ENCODE assay signal across 2 cellular contexts in genomic region chr7:12719141-12719919, GRCh38.
A peak's percentile ranks its signal among the peaks of the same experiment; 100 is the strongest.
TF ChIP-seq lines count a peak whose summit lies in the region.

No MANE protein-coding gene starts in this region.

TF ChIP-seq in A549, 52 proteins besides CTCF, POLR2A, EP300 and RAD21:
- no peak for TF ChIP-seq E2F6 (IDR thresholded peaks at IDR 0.05; ENCODE audit: borderline replicate concordance, low read depth)
- peak; percentile 3 for TF ChIP-seq MAFK (IDR thresholded peaks at IDR 0.05; ENCODE audit: partially characterized antibody)
- peak; percentile 62; the same call in 1 of the 2 replicates for TF ChIP-seq MAX (IDR thresholded peaks at IDR 0.05)
- no peak for TF ChIP-seq EHF (CRISPR knock-in tag; IDR thresholded peaks at IDR 0.05)
- TF ChIP-seq FOSL2 (IDR thresholded peaks at IDR 0.05), result peak; percentile 39; the same call in 1 of the 2 replicates
- no peak; the same call in 1 of the 2 replicates for TF ChIP-seq FOSL2 (CRISPR knock-in tag; IDR thresholded peaks at IDR 0.05)
- peak in 1 of 2 experiments; percentile 62; a peak in 2 of 4 replicates for TF ChIP-seq CEBPB (IDR thresholded peaks at IDR 0.05)
- TF ChIP-seq JUN (IDR thresholded peaks at IDR 0.05), result 0 out of 5 replicates have a peak, but pooled peaks of 1 of the 2 experiments have one; percentile 39
- TF ChIP-seq JUNB (IDR thresholded peaks at IDR 0.05), result peak; percentile 64

TF ChIP-seq in K562, 482 proteins besides CTCF, POLR2A, EP300 and RAD21 (continues in another document):
- TF ChIP-seq RNF2 (IDR thresholded peaks at IDR 0.05), result 0 out of 2 replicates have a peak, but pooled peaks have one; percentile 19
- no peak for TF ChIP-seq ELF2 (CRISPR knock-in tag; IDR thresholded peaks at IDR 0.05)
- TF ChIP-seq HES1 (IDR thresholded peaks at IDR 0.05; ENCODE audit: low read depth), result no peak
- TF ChIP-seq, protein P1, sequence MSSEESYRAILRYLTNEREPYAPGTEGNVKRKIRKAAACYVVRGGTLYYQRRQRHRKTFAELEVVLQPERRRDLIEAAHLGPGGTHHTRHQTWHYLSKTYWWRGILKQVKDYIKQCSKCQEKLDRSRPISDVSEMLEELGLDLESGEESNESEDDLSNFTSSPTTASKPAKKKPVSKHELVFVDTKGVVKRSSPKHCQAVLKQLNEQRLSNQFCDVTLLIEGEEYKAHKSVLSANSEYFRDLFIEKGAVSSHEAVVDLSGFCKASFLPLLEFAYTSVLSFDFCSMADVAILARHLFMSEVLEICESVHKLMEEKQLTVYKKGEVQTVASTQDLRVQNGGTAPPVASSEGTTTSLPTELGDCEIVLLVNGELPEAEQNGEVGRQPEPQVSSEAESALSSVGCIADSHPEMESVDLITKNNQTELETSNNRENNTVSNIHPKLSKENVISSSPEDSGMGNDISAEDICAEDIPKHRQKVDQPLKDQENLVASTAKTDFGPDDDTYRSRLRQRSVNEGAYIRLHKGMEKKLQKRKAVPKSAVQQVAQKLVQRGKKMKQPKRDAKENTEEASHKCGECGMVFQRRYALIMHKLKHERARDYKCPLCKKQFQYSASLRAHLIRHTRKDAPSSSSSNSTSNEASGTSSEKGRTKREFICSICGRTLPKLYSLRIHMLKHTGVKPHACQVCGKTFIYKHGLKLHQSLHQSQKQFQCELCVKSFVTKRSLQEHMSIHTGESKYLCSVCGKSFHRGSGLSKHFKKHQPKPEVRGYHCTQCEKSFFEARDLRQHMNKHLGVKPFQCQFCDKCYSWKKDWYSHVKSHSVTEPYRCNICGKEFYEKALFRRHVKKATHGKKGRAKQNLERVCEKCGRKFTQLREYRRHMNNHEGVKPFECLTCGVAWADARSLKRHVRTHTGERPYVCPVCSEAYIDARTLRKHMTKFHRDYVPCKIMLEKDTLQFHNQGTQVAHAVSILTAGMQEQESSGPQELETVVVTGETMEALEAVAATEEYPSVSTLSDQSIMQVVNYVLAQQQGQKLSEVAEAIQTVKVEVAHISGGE (CRISPR knock-in tag; IDR thresholded peaks at IDR 0.05), result no peak
- peak; percentile 9; the same call in 1 of the 2 replicates for TF ChIP-seq TEAD4 (IDR thresholded peaks at IDR 0.05; ENCODE audit: low read length)
- no peak for TF ChIP-seq TEAD4 (CRISPR knock-in tag; IDR thresholded peaks at IDR 0.05; ENCODE audit: borderline replicate concordance)
- TF ChIP-seq, protein P2, sequence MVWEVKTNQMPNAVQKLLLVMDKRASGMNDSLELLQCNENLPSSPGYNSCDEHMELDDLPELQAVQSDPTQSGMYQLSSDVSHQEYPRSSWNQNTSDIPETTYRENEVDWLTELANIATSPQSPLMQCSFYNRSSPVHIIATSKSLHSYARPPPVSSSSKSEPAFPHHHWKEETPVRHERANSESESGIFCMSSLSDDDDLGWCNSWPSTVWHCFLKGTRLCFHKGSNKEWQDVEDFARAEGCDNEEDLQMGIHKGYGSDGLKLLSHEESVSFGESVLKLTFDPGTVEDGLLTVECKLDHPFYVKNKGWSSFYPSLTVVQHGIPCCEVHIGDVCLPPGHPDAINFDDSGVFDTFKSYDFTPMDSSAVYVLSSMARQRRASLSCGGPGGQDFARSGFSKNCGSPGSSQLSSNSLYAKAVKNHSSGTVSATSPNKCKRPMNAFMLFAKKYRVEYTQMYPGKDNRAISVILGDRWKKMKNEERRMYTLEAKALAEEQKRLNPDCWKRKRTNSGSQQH (CRISPR knock-in tag; IDR thresholded peaks at IDR 0.05), result no peak
- 0 out of 2 replicates have a peak, but pooled peaks have one; percentile 40 for TF ChIP-seq MTA3 (IDR thresholded peaks at IDR 0.05; ENCODE audit: borderline replicate concordance)
- TF ChIP-seq HDAC6 (IDR thresholded peaks at IDR 0.05; ENCODE audit: low read depth, low read length), result no peak
- TF ChIP-seq DPF2 (IDR thresholded peaks at IDR 0.05), result peak; percentile 41
- TF ChIP-seq, protein P3, sequence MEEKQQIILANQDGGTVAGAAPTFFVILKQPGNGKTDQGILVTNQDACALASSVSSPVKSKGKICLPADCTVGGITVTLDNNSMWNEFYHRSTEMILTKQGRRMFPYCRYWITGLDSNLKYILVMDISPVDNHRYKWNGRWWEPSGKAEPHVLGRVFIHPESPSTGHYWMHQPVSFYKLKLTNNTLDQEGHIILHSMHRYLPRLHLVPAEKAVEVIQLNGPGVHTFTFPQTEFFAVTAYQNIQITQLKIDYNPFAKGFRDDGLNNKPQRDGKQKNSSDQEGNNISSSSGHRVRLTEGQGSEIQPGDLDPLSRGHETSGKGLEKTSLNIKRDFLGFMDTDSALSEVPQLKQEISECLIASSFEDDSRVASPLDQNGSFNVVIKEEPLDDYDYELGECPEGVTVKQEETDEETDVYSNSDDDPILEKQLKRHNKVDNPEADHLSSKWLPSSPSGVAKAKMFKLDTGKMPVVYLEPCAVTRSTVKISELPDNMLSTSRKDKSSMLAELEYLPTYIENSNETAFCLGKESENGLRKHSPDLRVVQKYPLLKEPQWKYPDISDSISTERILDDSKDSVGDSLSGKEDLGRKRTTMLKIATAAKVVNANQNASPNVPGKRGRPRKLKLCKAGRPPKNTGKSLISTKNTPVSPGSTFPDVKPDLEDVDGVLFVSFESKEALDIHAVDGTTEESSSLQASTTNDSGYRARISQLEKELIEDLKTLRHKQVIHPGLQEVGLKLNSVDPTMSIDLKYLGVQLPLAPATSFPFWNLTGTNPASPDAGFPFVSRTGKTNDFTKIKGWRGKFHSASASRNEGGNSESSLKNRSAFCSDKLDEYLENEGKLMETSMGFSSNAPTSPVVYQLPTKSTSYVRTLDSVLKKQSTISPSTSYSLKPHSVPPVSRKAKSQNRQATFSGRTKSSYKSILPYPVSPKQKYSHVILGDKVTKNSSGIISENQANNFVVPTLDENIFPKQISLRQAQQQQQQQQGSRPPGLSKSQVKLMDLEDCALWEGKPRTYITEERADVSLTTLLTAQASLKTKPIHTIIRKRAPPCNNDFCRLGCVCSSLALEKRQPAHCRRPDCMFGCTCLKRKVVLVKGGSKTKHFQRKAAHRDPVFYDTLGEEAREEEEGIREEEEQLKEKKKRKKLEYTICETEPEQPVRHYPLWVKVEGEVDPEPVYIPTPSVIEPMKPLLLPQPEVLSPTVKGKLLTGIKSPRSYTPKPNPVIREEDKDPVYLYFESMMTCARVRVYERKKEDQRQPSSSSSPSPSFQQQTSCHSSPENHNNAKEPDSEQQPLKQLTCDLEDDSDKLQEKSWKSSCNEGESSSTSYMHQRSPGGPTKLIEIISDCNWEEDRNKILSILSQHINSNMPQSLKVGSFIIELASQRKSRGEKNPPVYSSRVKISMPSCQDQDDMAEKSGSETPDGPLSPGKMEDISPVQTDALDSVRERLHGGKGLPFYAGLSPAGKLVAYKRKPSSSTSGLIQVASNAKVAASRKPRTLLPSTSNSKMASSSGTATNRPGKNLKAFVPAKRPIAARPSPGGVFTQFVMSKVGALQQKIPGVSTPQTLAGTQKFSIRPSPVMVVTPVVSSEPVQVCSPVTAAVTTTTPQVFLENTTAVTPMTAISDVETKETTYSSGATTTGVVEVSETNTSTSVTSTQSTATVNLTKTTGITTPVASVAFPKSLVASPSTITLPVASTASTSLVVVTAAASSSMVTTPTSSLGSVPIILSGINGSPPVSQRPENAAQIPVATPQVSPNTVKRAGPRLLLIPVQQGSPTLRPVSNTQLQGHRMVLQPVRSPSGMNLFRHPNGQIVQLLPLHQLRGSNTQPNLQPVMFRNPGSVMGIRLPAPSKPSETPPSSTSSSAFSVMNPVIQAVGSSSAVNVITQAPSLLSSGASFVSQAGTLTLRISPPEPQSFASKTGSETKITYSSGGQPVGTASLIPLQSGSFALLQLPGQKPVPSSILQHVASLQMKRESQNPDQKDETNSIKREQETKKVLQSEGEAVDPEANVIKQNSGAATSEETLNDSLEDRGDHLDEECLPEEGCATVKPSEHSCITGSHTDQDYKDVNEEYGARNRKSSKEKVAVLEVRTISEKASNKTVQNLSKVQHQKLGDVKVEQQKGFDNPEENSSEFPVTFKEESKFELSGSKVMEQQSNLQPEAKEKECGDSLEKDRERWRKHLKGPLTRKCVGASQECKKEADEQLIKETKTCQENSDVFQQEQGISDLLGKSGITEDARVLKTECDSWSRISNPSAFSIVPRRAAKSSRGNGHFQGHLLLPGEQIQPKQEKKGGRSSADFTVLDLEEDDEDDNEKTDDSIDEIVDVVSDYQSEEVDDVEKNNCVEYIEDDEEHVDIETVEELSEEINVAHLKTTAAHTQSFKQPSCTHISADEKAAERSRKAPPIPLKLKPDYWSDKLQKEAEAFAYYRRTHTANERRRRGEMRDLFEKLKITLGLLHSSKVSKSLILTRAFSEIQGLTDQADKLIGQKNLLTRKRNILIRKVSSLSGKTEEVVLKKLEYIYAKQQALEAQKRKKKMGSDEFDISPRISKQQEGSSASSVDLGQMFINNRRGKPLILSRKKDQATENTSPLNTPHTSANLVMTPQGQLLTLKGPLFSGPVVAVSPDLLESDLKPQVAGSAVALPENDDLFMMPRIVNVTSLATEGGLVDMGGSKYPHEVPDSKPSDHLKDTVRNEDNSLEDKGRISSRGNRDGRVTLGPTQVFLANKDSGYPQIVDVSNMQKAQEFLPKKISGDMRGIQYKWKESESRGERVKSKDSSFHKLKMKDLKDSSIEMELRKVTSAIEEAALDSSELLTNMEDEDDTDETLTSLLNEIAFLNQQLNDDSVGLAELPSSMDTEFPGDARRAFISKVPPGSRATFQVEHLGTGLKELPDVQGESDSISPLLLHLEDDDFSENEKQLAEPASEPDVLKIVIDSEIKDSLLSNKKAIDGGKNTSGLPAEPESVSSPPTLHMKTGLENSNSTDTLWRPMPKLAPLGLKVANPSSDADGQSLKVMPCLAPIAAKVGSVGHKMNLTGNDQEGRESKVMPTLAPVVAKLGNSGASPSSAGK (IDR thresholded peaks at IDR 0.05), result no peak
- peak; percentile 83 for TF ChIP-seq FOSL1 (tag; conservative IDR thresholded peaks at IDR 0.05)
- TF ChIP-seq PHTF2 (CRISPR knock-in tag; IDR thresholded peaks at IDR 0.05), result no peak
- peak; percentile 66 for TF ChIP-seq HNRNPLL (IDR thresholded peaks at IDR 0.05; ENCODE audit: low read depth, low read length, poor library complexity, severe bottlenecking)
- no peak for TF ChIP-seq CEBPG (CRISPR knock-in tag; IDR thresholded peaks at IDR 0.05)
- peak; percentile 44 to 45; a peak in 3 of 4 replicates for TF ChIP-seq CEBPG (tag; conservative IDR thresholded peaks at IDR 0.05 in 1 of 2, IDR thresholded peaks at IDR 0.05 in 1 of 2)
- TF ChIP-seq DMBX1 (CRISPR knock-in tag; IDR thresholded peaks at IDR 0.05; ENCODE audit: borderline replicate concordance), result peak; percentile 73; the same call in 1 of the 2 replicates
- TF ChIP-seq ARID1B (IDR thresholded peaks at IDR 0.05), result peak; percentile 38
- no peak for TF ChIP-seq ZNF311 (CRISPR knock-in tag; IDR thresholded peaks at IDR 0.05)
- peak; percentile 49 for TF ChIP-seq BRD9 (IDR thresholded peaks at IDR 0.05; ENCODE audit: low read depth, partially characterized antibody)
- TF ChIP-seq, protein P4, sequence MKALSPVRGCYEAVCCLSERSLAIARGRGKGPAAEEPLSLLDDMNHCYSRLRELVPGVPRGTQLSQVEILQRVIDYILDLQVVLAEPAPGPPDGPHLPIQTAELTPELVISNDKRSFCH (CRISPR knock-in tag; IDR thresholded peaks at IDR 0.05), result no peak
- TF ChIP-seq, protein P4 (tag; IDR thresholded peaks at IDR 0.05), result 0 out of 2 replicates have a peak, but pooled peaks have one; percentile 38
- peak; percentile 45 for TF ChIP-seq EGR1 (conservative IDR thresholded peaks at IDR 0.05)
- TF ChIP-seq MBD2 (IDR thresholded peaks at IDR 0.05; ENCODE audit: borderline replicate concordance, low read depth), result 0 out of 2 replicates have a peak, but pooled peaks have one; percentile 13
- peak; percentile 36; the same call in 1 of the 2 replicates for TF ChIP-seq ZNF644 (tag; IDR thresholded peaks at IDR 0.05; ENCODE audit: low read depth)
- TF ChIP-seq CREM (IDR thresholded peaks at IDR 0.05; ENCODE audit: low read depth), result 0 out of 2 replicates have a peak, but pooled peaks have one; percentile 43
- 0 out of 2 replicates have a peak, but pooled peaks have one; percentile 14 for TF ChIP-seq ZNF668 (CRISPR knock-in tag; IDR thresholded peaks at IDR 0.05)
- TF ChIP-seq ZNF639 (CRISPR knock-in tag; conservative IDR thresholded peaks at IDR 0.05 in 1 of 2, IDR thresholded peaks at IDR 0.05 in 1 of 2), result peak in 1 of 2 experiments; percentile 10; a peak in 1 of 4 replicates
- TF ChIP-seq, protein P5, sequence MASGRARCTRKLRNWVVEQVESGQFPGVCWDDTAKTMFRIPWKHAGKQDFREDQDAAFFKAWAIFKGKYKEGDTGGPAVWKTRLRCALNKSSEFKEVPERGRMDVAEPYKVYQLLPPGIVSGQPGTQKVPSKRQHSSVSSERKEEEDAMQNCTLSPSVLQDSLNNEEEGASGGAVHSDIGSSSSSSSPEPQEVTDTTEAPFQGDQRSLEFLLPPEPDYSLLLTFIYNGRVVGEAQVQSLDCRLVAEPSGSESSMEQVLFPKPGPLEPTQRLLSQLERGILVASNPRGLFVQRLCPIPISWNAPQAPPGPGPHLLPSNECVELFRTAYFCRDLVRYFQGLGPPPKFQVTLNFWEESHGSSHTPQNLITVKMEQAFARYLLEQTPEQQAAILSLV (tag; IDR thresholded peaks at IDR 0.05), result no peak
- no peak for TF ChIP-seq PURB (CRISPR knock-in tag; IDR thresholded peaks at IDR 0.05; ENCODE audit: low read depth)
